Comparison of ENCODE assay signal across 27 cellular contexts in genomic region chr2:179875864-179876263, GRCh38. TPM values are rescaled to one million over a fixed set of nuclear protein-coding genes. Genes with fewer than 3 reads are reported as not detected.
DNase-seq lines count a peak whose midpoint lies in the region; ATAC-seq, FAIRE-seq and TF ChIP-seq lines count a peak whose summit lies in the region.
"Had no signal": no experiment of that assay in that cellular context is flagged by ENCODE, and none has a peak within 500 bp of the region (broad histone marks: within the 10 kb centered on the region; RNA-seq: fewer than 3 reads in every experiment).

No MANE protein-coding gene starts in this region.

- POLR2A ChIA-PET in HepG2 (lab: Yijun Ruan, JAX), result no interaction called here
- POLR2A ChIA-PET in K562 (lab: Yijun Ruan, JAX), result interaction anchor here (0.7 kb wide), 1 partner anchor 23 kb away, joined by 3 read pairs; no protein-coding TSS in a partner anchor

- intact Hi-C loops in HepG2 (cut with micrococcal nuclease; ENCODE audit: unreplicated experiment), result no loop called here
- intact Hi-C loops in right lobe of liver (cut with DNase I), result no loop called here
- intact Hi-C loops in K562 (cut with micrococcal nuclease), result no loop called here

- no peak for TF ChIP-seq POLR2A in HepG2 (IDR thresholded peaks at IDR 0.05; ENCODE audit: insufficient read depth in 1 of 2, low read depth in 2 of 2, low read length in 2 of 2)
- no peak for TF ChIP-seq POLR2A in right lobe of liver (IDR thresholded peaks at IDR 0.05)
- no peak for TF ChIP-seq POLR2A in K562 (conservative IDR thresholded peaks at IDR 0.05)
- no peak for TF ChIP-seq POLR2A in GM12892 (IDR thresholded peaks at IDR 0.05; ENCODE audit: low read depth, low read length)

- H3K4me3 ChIP-seq in HepG2 (replicated peaks in 1 of 3; ENCODE audit: insufficient read depth in 1 of 3, low read depth in 2 of 3, low read length in 3 of 3) (no peak overlapping the region), right lobe of liver (no peak overlapping the region), OCI-LY1 (ENCODE audit: low read depth, low read length, poor library complexity, severe bottlenecking) (no peak overlapping the region), K562 (no peak overlapping the region)
- H3K4me3 ChIP-seq: BLaER1 treated with 17β-estradiol and CSF1 and Interleukin-3, amounts not matched to agents 10 nM and 100 nM; GM23248 had no signal

- no peaks in the 10 kb centered on the region for H3K4me1 Mint-ChIP-seq in activated naive CD8-positive, alpha-beta T cell treated with anti-CD3 and anti-CD28 coated beads, Interleukin-2, amount 50 U/mL, for 24 hours
- H3K4me1 Mint-ChIP-seq: CD14-positive monocyte; CD8-positive, alpha-beta memory T cell had no signal

- no peak for DNase-seq in HepG2 (ENCODE audit: low spot score)
- no peak for DNase-seq in right lobe of liver
- DNase-seq in K562 (ENCODE audit: extremely low read depth in 1 of 4, low spot score in 3 of 4), result no peak
- no peak for DNase-seq in GM12892 (ENCODE audit: insufficient read length)
- no peak for DNase-seq in activated naive CD8-positive, alpha-beta T cell treated with anti-CD3 and anti-CD28 coated beads, Interleukin-2, amount 50 U/mL, for 24 hours
- DNase-seq in HCEC 1CT, result no peak
- DNase-seq: ACHN; AML-193; BE2C; CD4-positive, alpha-beta T cell; CD8-positive, alpha-beta memory T cell; DMS 273 treated with DMSO at 0.1 percent for 48 hours; DMS79; GF-D8; GM23248; H7 had no signal

- no peaks in the 10 kb centered on the region for H3K9me2 ChIP-seq in OCI-LY1 (ENCODE audit: low read depth, low read length)

- H3K9ac ChIP-seq in HepG2 (ENCODE audit: insufficient read depth, low read depth, low read length) (no peak overlapping the region), OCI-LY1 (ENCODE audit: low read length) (peak overlapping the region; percentile 20; the same call in 1 of the 2 replicates), K562 (ENCODE audit: insufficient read depth in 1 of 2, low read depth in 2 of 2, low read length in 2 of 2) (no peak overlapping the region)
- H3K9ac ChIP-seq: BLaER1 treated with 17β-estradiol and CSF1 and Interleukin-3, amounts not matched to agents 10 nM and 100 nM; GM23248 had no signal

- H3K4me3 Mint-ChIP-seq in activated naive CD8-positive, alpha-beta T cell treated with anti-CD3 and anti-CD28 coated beads, Interleukin-2, amount 50 U/mL, for 24 hours, result no peak overlapping the region
- H3K4me3 Mint-ChIP-seq: CD14-positive monocyte; CD4-positive, alpha-beta T cell; CD8-positive, alpha-beta memory T cell had no signal

- H3K27me3 ChIP-seq in HepG2 (ENCODE audit: control insufficient read depth in 1 of 2, insufficient read depth in 2 of 2, low read length in 2 of 2) (no peaks in the 10 kb centered on the region), right lobe of liver (no peaks in the 10 kb centered on the region), OCI-LY1 (ENCODE audit: insufficient read depth, low read length) (no peaks in the 10 kb centered on the region), K562 (ENCODE audit: control insufficient read depth in 2 of 2, insufficient read depth in 2 of 2, low read length in 2 of 2) (no peaks in the 10 kb centered on the region)
- H3K27me3 ChIP-seq: BE2C; BLaER1 treated with 17β-estradiol and CSF1 and Interleukin-3, amounts not matched to agents 10 nM and 100 nM had no signal

- no peaks in the 10 kb centered on the region for H3K9me3 ChIP-seq in HepG2 (ENCODE audit: low read length)
- no peaks in the 10 kb centered on the region for H3K9me3 ChIP-seq in right lobe of liver
- H3K9me3 ChIP-seq in OCI-LY1 (ENCODE audit: low read length), result no peaks in the 10 kb centered on the region
- no peaks in the 10 kb centered on the region for H3K9me3 ChIP-seq in K562 (replicated peaks; ENCODE audit: control insufficient read depth, insufficient read depth, low read depth, low read length)
- H3K9me3 ChIP-seq: BE2C; BLaER1 treated with 17β-estradiol and CSF1 and Interleukin-3, amounts not matched to agents 10 nM and 100 nM had no signal

- no peaks in the 10 kb centered on the region for H3K4me1 ChIP-seq in HepG2 (ENCODE audit: insufficient read depth, low read length)
- no peaks in the 10 kb centered on the region for H3K4me1 ChIP-seq in right lobe of liver
- H3K4me1 ChIP-seq in OCI-LY1 (ENCODE audit: insufficient read depth, low read length, severe bottlenecking), result peaks cover 68% of the 10 kb centered on the region
- no peaks in the 10 kb centered on the region for H3K4me1 ChIP-seq in K562 (replicated peaks in 1 of 2; ENCODE audit: control insufficient read depth in 2 of 2, insufficient read depth in 2 of 2, low read length in 2 of 2)
- H3K4me1 ChIP-seq: BE2C; BLaER1 treated with 17β-estradiol and CSF1 and Interleukin-3, amounts not matched to agents 10 nM and 100 nM had no signal

- no peak overlapping the region for H2AFZ ChIP-seq in HepG2 (ENCODE audit: low read length)
- H2AFZ ChIP-seq in OCI-LY1 (ENCODE audit: low read length), result no peak overlapping the region
- H2AFZ ChIP-seq in K562 (ENCODE audit: low read depth, low read length), result no peak overlapping the region
- H2AFZ ChIP-seq: GM23248 had no signal

- no peak overlapping the region for H3K4me2 ChIP-seq in HepG2 (ENCODE audit: low read depth, low read length)
- H3K4me2 ChIP-seq in OCI-LY1 (ENCODE audit: low read length), result 0 out of 2 replicates have a peak overlapping the region, but pooled peaks have one; percentile 6
- no peak overlapping the region for H3K4me2 ChIP-seq in K562 (ENCODE audit: insufficient read depth, low read length)
- H3K4me2 ChIP-seq: BLaER1 treated with 17β-estradiol and CSF1 and Interleukin-3, amounts not matched to agents 10 nM and 100 nM had no signal

- CTCF ChIA-PET in HepG2 (lab: Yijun Ruan, JAX; ENCODE audit: low intra/inter-chr PET ratio, low total read pairs), result no interaction called here
- CTCF ChIA-PET in K562 (lab: Yijun Ruan, JAX; ENCODE audit: low intra/inter-chr PET ratio), result no interaction called here

- TF ChIP-seq CTCF in HepG2 (CRISPR knock-in tag; IDR thresholded peaks at IDR 0.05), result no peak
- no peak for TF ChIP-seq CTCF in right lobe of liver (IDR thresholded peaks at IDR 0.05)
- no peak for TF ChIP-seq CTCF in OCI-LY1 (IDR thresholded peaks at IDR 0.05; ENCODE audit: low read length)
- TF ChIP-seq CTCF in K562 (IDR thresholded peaks at IDR 0.05 in 2 of 3, conservative IDR thresholded peaks at IDR 0.05 in 1 of 3; ENCODE audit: insufficient read depth in 2 of 3, low read depth in 1 of 3, low read length in 3 of 3), result no peak

- no peaks in the 10 kb centered on the region for H3F3A ChIP-seq in OCI-LY1 (ENCODE audit: insufficient read depth, low read length)

- TF ChIP-seq RAD21 in HepG2 (CRISPR knock-in tag; IDR thresholded peaks at IDR 0.05), result no peak
- no peak for TF ChIP-seq RAD21 in K562 (CRISPR knock-in tag; conservative IDR thresholded peaks at IDR 0.05 in 1 of 2, IDR thresholded peaks at IDR 0.05 in 1 of 2)

- FAIRE-seq in HepG2 (lab: Jason Lieb, UNC), result no peak
- FAIRE-seq in K562 (lab: Jason Lieb, UNC), result no peak
- no peak for FAIRE-seq in GM12892 (lab: Jason Lieb, UNC)
- FAIRE-seq: A204.1, D721Med, GM12891, GM19239, H1 had no signal

- ATAC-seq in HepG2 (no peak), right lobe of liver (no peak), K562 (no peak)
- no peak for ATAC-seq in activated naive CD8-positive, alpha-beta T cell treated with anti-CD3 and anti-CD28 coated beads, Interleukin-2, amount 50 U/mL, for 24 hours

- H3K27me3 Mint-ChIP-seq in activated naive CD8-positive, alpha-beta T cell treated with anti-CD3 and anti-CD28 coated beads, Interleukin-2, amount 50 U/mL, for 24 hours, result peaks cover 3% of the 10 kb centered on the region

- no TSS peak for BruUV-seq in HepG2 (replicated peaks; lab: Mats Ljungman, UMichigan)
- BruUV-seq in K562 (replicated peaks; lab: Mats Ljungman, UMichigan), result no TSS peak

- H4K20me1 ChIP-seq in HepG2 (ENCODE audit: insufficient read depth, low read length) (no peaks in the 10 kb centered on the region), OCI-LY1 (ENCODE audit: insufficient read depth, low read length) (no peaks in the 10 kb centered on the region), K562 (replicated peaks; ENCODE audit: control insufficient read depth, insufficient read depth, low read length) (no peaks in the 10 kb centered on the region)
- H4K20me1 ChIP-seq: BLaER1 treated with 17β-estradiol and CSF1 and Interleukin-3, amounts not matched to agents 10 nM and 100 nM had no signal

- H3K79me2 ChIP-seq in HepG2 (ENCODE audit: insufficient read depth, low read length) (no peaks in the 10 kb centered on the region), OCI-LY1 (ENCODE audit: insufficient read depth, low read length) (no peaks in the 10 kb centered on the region), K562 (ENCODE audit: control insufficient read depth, insufficient read depth, low read length) (no peaks in the 10 kb centered on the region)

- H3K9me3 Mint-ChIP-seq in activated naive CD8-positive, alpha-beta T cell treated with anti-CD3 and anti-CD28 coated beads, Interleukin-2, amount 50 U/mL, for 24 hours, result no peaks in the 10 kb centered on the region
- H3K9me3 Mint-ChIP-seq: CD4-positive, alpha-beta T cell had no signal

- in situ Hi-C loops in HepG2 (cut with HindIII; ENCODE audit: extremely low pct_ligation_motif_present, low pct_unique_long_range_greater_than_20kb), result no loop called here
- in situ Hi-C loops in K562 (cut with MboI), result no loop called here

- no peaks in the 10 kb centered on the region for H3K36me3 Mint-ChIP-seq in activated naive CD8-positive, alpha-beta T cell treated with anti-CD3 and anti-CD28 coated beads, Interleukin-2, amount 50 U/mL, for 24 hours (ENCODE audit: low read depth)
- H3K36me3 Mint-ChIP-seq: CD14-positive monocyte; CD8-positive, alpha-beta memory T cell had no signal

- H3K9me1 ChIP-seq in K562 (ENCODE audit: control insufficient read depth, insufficient read depth, low read length), result no peaks in the 10 kb centered on the region

- H3K27ac ChIP-seq in HepG2 (ENCODE audit: extremely low read length, insufficient read depth, low read length), result no peak overlapping the region
- H3K27ac ChIP-seq in right lobe of liver, result no peak overlapping the region
- peak overlapping the region; percentile 90 for H3K27ac ChIP-seq in OCI-LY1 (ENCODE audit: low read depth, low read length, poor library complexity, severe bottlenecking)
- H3K27ac ChIP-seq in K562 (ENCODE audit: extremely low read depth, low read depth, low read length), result no peak overlapping the region
- H3K27ac ChIP-seq: 22Rv1; BLaER1 treated with 17β-estradiol and CSF1 and Interleukin-3, amounts not matched to agents 10 nM and 100 nM; GM23248 had no signal

- TF ChIP-seq EP300 in HepG2 (IDR thresholded peaks at IDR 0.05; ENCODE audit: low read depth in 2 of 2, low read length in 2 of 2) (no peak), HepG2 (CRISPR knock-in tag; IDR thresholded peaks at IDR 0.05; ENCODE audit: borderline replicate concordance) (no peak), K562 (IDR thresholded peaks at IDR 0.05; ENCODE audit: low read length) (no peak)

- H3K27ac Mint-ChIP-seq in activated naive CD8-positive, alpha-beta T cell treated with anti-CD3 and anti-CD28 coated beads, Interleukin-2, amount 50 U/mL, for 24 hours, result no peak overlapping the region
- H3K27ac Mint-ChIP-seq: CD14-positive monocyte; CD4-positive, alpha-beta T cell; CD8-positive, alpha-beta memory T cell had no signal

- H3K36me3 ChIP-seq in HepG2 (replicated peaks in 1 of 2; ENCODE audit: control insufficient read depth in 1 of 2, insufficient read depth in 2 of 2, low read length in 2 of 2), result no peaks in the 10 kb centered on the region; a peak in 1 of 5 replicates
- no peaks in the 10 kb centered on the region for H3K36me3 ChIP-seq in right lobe of liver
- no peaks in the 10 kb centered on the region for H3K36me3 ChIP-seq in OCI-LY1 (ENCODE audit: insufficient read depth, low read length)
- H3K36me3 ChIP-seq in K562 (ENCODE audit: control insufficient read depth, insufficient read depth, low read length), result no peaks in the 10 kb centered on the region
- H3K36me3 ChIP-seq: BE2C; BLaER1 treated with 17β-estradiol and CSF1 and Interleukin-3, amounts not matched to agents 10 nM and 100 nM had no signal

RNA-seq across cellular contexts. Expression of gene ZNF385B, which starts 14.5 kb away (rescaled TPM):
- 3.3 and 4.0 TPM in 2 replicates for total RNA-seq in HepG2 (2016; rRNA removed; fragmentation: Illumina TruSeq; extraction: Trizol)
- total RNA-seq in HepG2 (2016; cell fraction: cytosol; rRNA removed; fragmentation: Illumina TruSeq; extraction: Trizol; ENCODE audit: low read depth), result 0.91 and 1.4 TPM in 2 replicates
- total RNA-seq in HepG2 (2016; cell fraction: insoluble cytoplasmic fraction; rRNA removed; fragmentation: Illumina TruSeq; extraction: Trizol), result 3.7 and 4.7 TPM in 2 replicates
- total RNA-seq in HepG2 (2016; cell fraction: membrane; rRNA removed; fragmentation: Illumina TruSeq; extraction: Trizol), result 3.0 and 4.0 TPM in 2 replicates
- total RNA-seq in HepG2 (2016; cell fraction: nucleus; rRNA removed; fragmentation: Illumina TruSeq; extraction: Trizol), result 8.5 and 9.0 TPM in 2 replicates
- polyA plus RNA-seq in HepG2 (2011; rRNA removed), result 5.6 and 6.7 TPM in 2 replicates
- 3.7 and 4.0 TPM in 2 replicates for polyA plus RNA-seq in HepG2 (2011; cell fraction: cytosol; rRNA removed)
- polyA plus RNA-seq in HepG2 (2011; cell fraction: nucleus; rRNA removed), result 3.8 and 4.5 TPM in 2 replicates
- polyA plus RNA-seq in HepG2 (2012), result 3.8 and 6.1 TPM in 2 replicates
- polyA plus RNA-seq in HepG2 (2016; cell fraction: cytosol; fragmentation: Illumina TruSeq; extraction: Trizol; ENCODE audit: low read depth), result 1.5 and 1.7 TPM in 2 replicates
- polyA plus RNA-seq in HepG2 (2016; cell fraction: insoluble cytoplasmic fraction; fragmentation: Illumina TruSeq; extraction: Trizol; ENCODE audit: low read depth), result 9.0 and 10.1 TPM in 2 replicates
- polyA plus RNA-seq in HepG2 (2016; cell fraction: membrane; fragmentation: Illumina TruSeq; extraction: Trizol; ENCODE audit: low read depth), result 4.7 and 5.6 TPM in 2 replicates
- polyA plus RNA-seq in HepG2 (2016; cell fraction: nucleus; fragmentation: Illumina TruSeq; extraction: Trizol; ENCODE audit: insufficient read depth, low read depth), result 8.6 and 9.5 TPM in 2 replicates
- polyA minus RNA-seq in HepG2 (2011; rRNA and poly(A)+ RNA removed; ENCODE audit: low replicate concordance), result 8.8 TPM in 1 of 2 replicates, not detected in the other
- polyA minus RNA-seq in HepG2 (2011; cell fraction: cytosol; rRNA and poly(A)+ RNA removed), result 4.1 and 4.4 TPM in 2 replicates
- polyA minus RNA-seq in HepG2 (2011; cell fraction: nucleus; rRNA and poly(A)+ RNA removed), result 32.3 and 34.8 TPM in 2 replicates
- total RNA-seq in right lobe of liver, result 10 to 100 TPM in 1 of 6 experiments, 1 to 10 TPM in 5; 3.9 to 15.7 (median 5.9) TPM
- total RNA-seq in K562 (2011; cell fraction: chromatin; rRNA removed; ENCODE audit: low replicate concordance), result 1.5 TPM in 1 of 2 replicates, not detected in the other
- 0.50 TPM in 1 of 2 replicates, not detected in the other for total RNA-seq in K562 (2011; cell fraction: nucleolus; rRNA removed)
- total RNA-seq in K562 (2011; cell fraction: nucleoplasm; rRNA removed), result not detected in 2 replicates
- total RNA-seq in K562 (2014; rRNA removed), result not detected in 2 replicates
- not detected in 2 replicates for total RNA-seq in K562 (2014; rRNA removed; fragmentation: Illumina TruSeq; extraction: Trizol)
- not detected in 2 replicates for total RNA-seq in K562 (2015; rRNA removed; fragmentation: Illumina TruSeq; extraction: Trizol)
- total RNA-seq in K562 (2021), result not detected in 2 replicates
- polyA plus RNA-seq in K562 (2011; rRNA removed), result not detected in 2 replicates
- polyA plus RNA-seq in K562 (2011; cell fraction: cytosol; rRNA removed), result not detected in 2 replicates
- polyA plus RNA-seq in K562 (2011; cell fraction: nucleus; rRNA removed), result not detected in 2 replicates
- not detected in 2 replicates for polyA plus RNA-seq in K562 (2012)
- polyA plus RNA-seq in K562 (2014; fragmentation: Illumina TruSeq; extraction: Trizol), result not detected in 2 replicates
- polyA plus RNA-seq in K562 (2014; fragmentation: Nextera tagmentation; extraction: Ambion mirVana), result not detected
- polyA plus RNA-seq in K562 (2014; rRNA removed), result 0.50 TPM in 1 of 2 replicates, not detected in the other
- not detected in 2 replicates for polyA minus RNA-seq in K562 (2011; rRNA and poly(A)+ RNA removed)
- polyA minus RNA-seq in K562 (2011; cell fraction: cytosol; rRNA and poly(A)+ RNA removed), result not detected in 2 replicates
- not detected in 2 replicates for polyA minus RNA-seq in K562 (2011; cell fraction: nucleus; rRNA and poly(A)+ RNA removed)
- polyA plus RNA-seq in GM12892 (2012; ENCODE audit: missing spikeins), result not detected
- total RNA-seq: CD4-positive, alpha-beta T cell; CD8-positive, alpha-beta memory T cell; Daoy; G401; GM23248 had no signal
- polyA plus RNA-seq: CD14-positive monocyte; CD8-positive, alpha-beta memory T cell had no signal

Comparison
In these comparisons a context has a peak if more than half of its experiments do, and no peak if none do; other contexts are left out.
1. Of the 241 proteins assayed by ChIP-seq in both HepG2 and K562: peak only in HepG2: MAFF and MAFK; only in K562: none; in both: none; in neither: 239.